Comparison of ENCODE assay signal across 19 cellular contexts in genomic region chr10:96053985-96054384, GRCh38.
"Had no signal": no experiment of that assay in that cellular context is flagged by ENCODE, and none has a peak within 500 bp of the region (broad histone marks: within the 10 kb centered on the region; RNA-seq: fewer than 3 reads in every experiment).

No MANE protein-coding gene starts in this region.

- DNase-seq: caudate nucleus; colonic mucosa; dorsolateral prefrontal cortex; effector CD8-positive, alpha-beta T cell; gastrocnemius medialis; glutamatergic neuron; immature natural killer cell; left ventricle myocardium superior; mammary epithelial cell; mucosa of descending colon; naive thymus-derived CD8-positive, alpha-beta T cell; posterior cingulate gyrus; right cardiac atrium; stimulated activated CD4-positive, alpha-beta T cell treated with anti-CD3 and anti-CD28 coated beads, Interleukin-4, amount 100 ng/mL, for 24 hours; stimulated activated naive B cell treated with anti-CD40 and anti-IgM and Interleukin-4, amounts not matched to agents 10 μg/mL and 1 μg/mL and 100 μg/mL, for 72 hours; stomach; substantia nigra; transverse colon had no signal

- FAIRE-seq: keratinocyte had no signal

- ATAC-seq: gastrocnemius medialis; left ventricle myocardium superior; mucosa of descending colon; naive thymus-derived CD8-positive, alpha-beta T cell; right cardiac atrium; stimulated activated naive B cell treated with anti-CD40 and anti-IgM and Interleukin-4, amounts not matched to agents 10 μg/mL and 1 μg/mL and 100 μg/mL, for 72 hours had no signal
